Comparison of ENCODE assay signal across 1 cellular context in genomic region chr9:136787003-136787402, GRCh38.
TF ChIP-seq lines count a peak whose summit lies in the region.

No MANE protein-coding gene starts in this region.

TF ChIP-seq in GM12878, 131 proteins besides CTCF, POLR2A, EP300 and RAD21:
- TF ChIP-seq, protein P1, sequence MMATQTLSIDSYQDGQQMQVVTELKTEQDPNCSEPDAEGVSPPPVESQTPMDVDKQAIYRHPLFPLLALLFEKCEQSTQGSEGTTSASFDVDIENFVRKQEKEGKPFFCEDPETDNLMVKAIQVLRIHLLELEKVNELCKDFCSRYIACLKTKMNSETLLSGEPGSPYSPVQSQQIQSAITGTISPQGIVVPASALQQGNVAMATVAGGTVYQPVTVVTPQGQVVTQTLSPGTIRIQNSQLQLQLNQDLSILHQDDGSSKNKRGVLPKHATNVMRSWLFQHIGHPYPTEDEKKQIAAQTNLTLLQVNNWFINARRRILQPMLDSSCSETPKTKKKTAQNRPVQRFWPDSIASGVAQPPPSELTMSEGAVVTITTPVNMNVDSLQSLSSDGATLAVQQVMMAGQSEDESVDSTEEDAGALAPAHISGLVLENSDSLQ (IDR thresholded peaks at IDR 0.05), result peak; percentile 40; the same call in 1 of the 2 replicates
